ENCODE assay signal across 7 cellular contexts in genomic region chr10:44864637-44865288, GRCh38. TPM values are rescaled to one million over a fixed set of nuclear protein-coding genes. Genes with fewer than 3 reads are reported as not detected.
A peak's percentile ranks its signal among the peaks of the same experiment; 100 is the strongest.
DNase-seq lines count a peak whose midpoint lies in the region; ATAC-seq and TF ChIP-seq lines count a peak whose summit lies in the region.

No MANE protein-coding gene starts in this region.

- in situ Hi-C loops in T47D (cut with HindIII; ENCODE audit: low pct_unique_long_range_greater_than_20kb, low sequenced_read_pairs) = no loop called here

- H3K4me1 ChIP-seq in iPS-20b (ENCODE audit: insufficient read depth, low read length) (peaks cover 4% of the 10 kb centered on the region; the same call in 1 of the 2 replicates), skeletal muscle tissue (ENCODE audit: control insufficient read depth in 3 of 3, insufficient read depth in 3 of 3, low read length in 3 of 3) (peaks cover 14 to 18% (median 16%) of the 10 kb centered on the region in 3 donors)

- H3K9me3 ChIP-seq in iPS-20b (ENCODE audit: insufficient read depth, low read depth, low read length) (no peaks in the 10 kb centered on the region), skeletal muscle tissue (ENCODE audit: control insufficient read depth in 3 of 3, low read length in 3 of 3) (no peaks in the 10 kb centered on the region)

- DNase-seq in NCI-H187 treated with DMSO at 0.1 percent for 48 hours (lab: John Stamatoyannopoulos, UW) = peak; percentile 27
- peak; percentile 91 to 94 for DNase-seq in T47D (ENCODE audit: low read depth in 1 of 2, low spot score in 1 of 2)

- H3K4me3 ChIP-seq in iPS-20b (ENCODE audit: low read length) (peak overlapping the region; percentile 69), skeletal muscle tissue (ENCODE audit: low read length in 3 of 3) (peak overlapping the region; percentile 75 to 85 (median 80))

- H3K9ac ChIP-seq in iPS-20b (ENCODE audit: low read depth, low read length) (peak overlapping the region; percentile 77), skeletal muscle tissue (ENCODE audit: low read depth in 1 of 3, low read length in 3 of 3) (peak overlapping the region; percentile 16 to 73 (median 28))

- ATAC-seq in GM18502 (IDR thresholded peaks at IDR 0.05; ENCODE audit: poor library complexity, unreplicated experiment) (peak; percentile 84), HG02970 (IDR thresholded peaks at IDR 0.05; ENCODE audit: low FRiP score, unreplicated experiment) (peak; percentile 85)

- TF ChIP-seq CTCF in VCaP (conservative IDR thresholded peaks at IDR 0.05) = peak; percentile 95

- H3K27ac ChIP-seq in VCaP = peak overlapping the region; percentile 91
- no peak overlapping the region for H3K27ac ChIP-seq in iPS-20b (ENCODE audit: low read length)
- peak overlapping the region; percentile 33 for H3K27ac ChIP-seq in skeletal muscle tissue (ENCODE audit: low read depth, low read length)

- H3K27me3 ChIP-seq in iPS-20b (ENCODE audit: insufficient read depth, low read length) (peaks cover 42% of the 10 kb centered on the region), skeletal muscle tissue (ENCODE audit: control insufficient read depth in 3 of 3, insufficient read depth in 3 of 3, low read length in 3 of 3) (peaks cover 2 to 17% (median 14%) of the 10 kb centered on the region in 3 donors)

- no peaks in the 10 kb centered on the region for H3K36me3 ChIP-seq in iPS-20b (ENCODE audit: insufficient read depth, low read depth, low read length)
- no peaks in the 10 kb centered on the region for H3K36me3 ChIP-seq in skeletal muscle tissue (ENCODE audit: control insufficient read depth in 3 of 3, insufficient read depth in 3 of 3, low read length in 3 of 3)

RNA-seq across cellular contexts. Expression of gene TMEM72, which starts 46.4 kb away (rescaled TPM):
- total RNA-seq in skeletal muscle tissue = under 0.01 TPM
